In genomic region chr10:132653721-132654120, GRCh38 we compare ENCODE assay signal across 25 cellular contexts.
"Had no signal": no experiment of that assay in that cellular context is flagged by ENCODE, and none has a peak within 500 bp of the region (broad histone marks: within the 10 kb centered on the region; RNA-seq: fewer than 3 reads in every experiment).

No MANE protein-coding gene starts in this region.

- H3K9me3 ChIP-seq: esophagus squamous epithelium, ovary, right lobe of liver, transverse colon, upper lobe of right lung, uterus had no signal

- H3K9me3 Mint-ChIP-seq: endodermal cell; immature natural killer cell; naive thymus-derived CD4-positive, alpha-beta T cell; nephron; neural progenitor cell; stimulated activated effector memory CD8-positive, alpha-beta T cell treated with anti-CD3 and anti-CD28 coated beads, Interleukin-12 subunit alpha, Interleukin-12 subunit beta, amount 100 ng/mL, for 72 hours had no signal

- ATAC-seq: naive thymus-derived CD4-positive, alpha-beta T cell; stimulated activated effector memory CD8-positive, alpha-beta T cell treated with anti-CD3 and anti-CD28 coated beads, Interleukin-12 subunit alpha, Interleukin-12 subunit beta, amount 100 ng/mL, for 72 hours had no signal

- H3K36me3 ChIP-seq: neural progenitor cell, ovary, transverse colon, uterus had no signal

- H3K27me3 Mint-ChIP-seq: naive thymus-derived CD4-positive, alpha-beta T cell had no signal

- H3K4me2 ChIP-seq: neural progenitor cell had no signal

- H2AFZ ChIP-seq: neural progenitor cell had no signal

- DNase-seq: central memory CD4-positive, alpha-beta T cell; effector CD8-positive, alpha-beta T cell; endodermal cell; esophagus squamous epithelium; foreskin melanocyte; hypothalamus; immature natural killer cell; islet precursor cell; kidney glomerular epithelial cell; mesenchymal stem cell; midbrain; naive thymus-derived CD4-positive, alpha-beta T cell; nucleus accumbens; retina; stimulated activated CD4-positive, alpha-beta T cell treated with anti-CD3 and anti-CD28 coated beads, Interleukin-2, amount 100 ng/mL, for 24 hours; stimulated activated CD4-positive, alpha-beta T cell treated with anti-CD3 and anti-CD28 coated beads, Interleukin-4, amount 100 ng/mL, for 24 hours; stimulated activated naive CD4-positive, alpha-beta T cell treated with Interleukin-2 at 50 U/mL for 16 hours; transverse colon; upper lobe of right lung; uterus had no signal

- H3K4me1 ChIP-seq: transverse colon, upper lobe of right lung, uterus had no signal

- H3K4me3 Mint-ChIP-seq: endodermal cell; immature natural killer cell; naive thymus-derived CD4-positive, alpha-beta T cell; nephron; neural progenitor cell; stimulated activated effector memory CD8-positive, alpha-beta T cell treated with anti-CD3 and anti-CD28 coated beads, Interleukin-12 subunit alpha, Interleukin-12 subunit beta, amount 100 ng/mL, for 72 hours had no signal

- H3K36me3 Mint-ChIP-seq: stimulated activated effector memory CD8-positive, alpha-beta T cell treated with anti-CD3 and anti-CD28 coated beads, Interleukin-12 subunit alpha, Interleukin-12 subunit beta, amount 100 ng/mL, for 72 hours had no signal

- H3K27ac Mint-ChIP-seq: endodermal cell; immature natural killer cell; naive thymus-derived CD4-positive, alpha-beta T cell; nephron; neural progenitor cell; stimulated activated effector memory CD8-positive, alpha-beta T cell treated with anti-CD3 and anti-CD28 coated beads, Interleukin-12 subunit alpha, Interleukin-12 subunit beta, amount 100 ng/mL, for 72 hours had no signal

- H3K27ac ChIP-seq: esophagus squamous epithelium, neural progenitor cell, ovary, right lobe of liver, transverse colon, upper lobe of right lung, uterus had no signal

- H3K27me3 ChIP-seq: esophagus squamous epithelium, neural progenitor cell, ovary, right lobe of liver, transverse colon, upper lobe of right lung, uterus had no signal

- H3K4me3 ChIP-seq: esophagus squamous epithelium, neural progenitor cell, ovary, right lobe of liver, transverse colon, upper lobe of right lung, uterus had no signal
